In the genomic region with DNA sequence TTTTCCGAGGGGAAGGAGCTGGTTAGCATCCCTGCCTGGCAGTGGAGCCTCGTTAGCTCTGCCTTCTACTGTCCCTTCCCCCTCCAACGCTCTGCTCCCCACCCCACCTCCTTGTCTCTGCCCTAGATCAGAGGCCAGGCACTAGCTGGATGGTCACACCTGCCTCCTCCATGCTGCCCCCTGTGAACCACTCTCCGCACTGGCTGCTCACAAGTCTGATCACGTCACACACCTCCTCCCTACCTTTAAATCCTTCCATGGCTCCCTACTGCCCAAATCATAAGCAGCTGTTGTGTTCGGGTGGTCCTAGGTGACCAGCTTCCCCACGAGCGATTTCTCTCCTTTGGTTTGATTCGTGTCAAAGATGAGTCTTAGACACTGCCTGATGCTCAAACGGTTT, we compare ENCODE assay signal across 19 cellular contexts.
DNase-seq lines count a peak whose midpoint lies in the region; ATAC-seq, FAIRE-seq and TF ChIP-seq lines count a peak whose summit lies in the region.
"Had no signal": no experiment of that assay in that cellular context is flagged by ENCODE, and none has a peak within 500 bp of the region (broad histone marks: within the 10 kb centered on the region; RNA-seq: fewer than 3 reads in every experiment).

No MANE protein-coding gene starts in this region.

- peak overlapping the region in 4 of 6 donors; percentile 12 to 76 (median 63) for H3K27ac Mint-ChIP-seq in naive B cell
- H3K27ac Mint-ChIP-seq: T-helper 1 cell treated with Interleukin-12 subunit alpha and Interleukin-12 subunit beta and Interleukin-4 antibody, amounts not matched to agents 30 μg/mL and 1 μg/mL, for 36 hours had no signal

- H3K4me3 ChIP-seq in HepG2 (replicated peaks in 1 of 3; ENCODE audit: insufficient read depth in 1 of 3, low read depth in 2 of 3, low read length in 3 of 3) (no peak overlapping the region), right lobe of liver (no peak overlapping the region), K562 (no peak overlapping the region)
- H3K4me3 ChIP-seq: GM23248 had no signal

- POLR2A ChIA-PET in HepG2 (lab: Yijun Ruan, JAX), result no interaction called here
- POLR2A ChIA-PET in K562 (lab: Yijun Ruan, JAX), result interaction anchor here (0.5 to 1.3 kb wide), 4 partner anchors 15 to 204 kb away, joined by 3 to 4 read pairs (median 4); no protein-coding TSS in a partner anchor

- H3K4me1 Mint-ChIP-seq in naive B cell, result peaks cover 19 to 33% (median 26%) of the 10 kb centered on the region in 3 donors

- peaks cover 1 to 35% of the 10 kb centered on the region in 2 experiments; a peak in 4 of 5 replicates for H3K27me3 ChIP-seq in HepG2 (ENCODE audit: control insufficient read depth in 1 of 2, insufficient read depth in 2 of 2, low read length in 2 of 2)
- H3K27me3 ChIP-seq in right lobe of liver, result no peaks in the 10 kb centered on the region
- H3K27me3 ChIP-seq in K562 (ENCODE audit: control insufficient read depth in 2 of 2, insufficient read depth in 2 of 2, low read length in 2 of 2), result peaks cover 23 to 52% of the 10 kb centered on the region in 2 experiments

- H4K20me1 ChIP-seq in HepG2 (ENCODE audit: insufficient read depth, low read length) (no peaks in the 10 kb centered on the region), K562 (replicated peaks; ENCODE audit: control insufficient read depth, insufficient read depth, low read length) (0 out of 2 replicates have a peak, but pooled peaks cover 2% of the 10 kb centered on the region)

- TF ChIP-seq POLR2A in HepG2 (IDR thresholded peaks at IDR 0.05; ENCODE audit: insufficient read depth in 1 of 2, low read depth in 2 of 2, low read length in 2 of 2), result no peak
- no peak for TF ChIP-seq POLR2A in right lobe of liver (IDR thresholded peaks at IDR 0.05)
- TF ChIP-seq POLR2A in K562 (conservative IDR thresholded peaks at IDR 0.05), result no peak

- CTCF ChIA-PET in HepG2 (lab: Yijun Ruan, JAX; ENCODE audit: low intra/inter-chr PET ratio, low total read pairs), result no interaction called here
- CTCF ChIA-PET in K562 (lab: Yijun Ruan, JAX; ENCODE audit: low intra/inter-chr PET ratio), result no interaction called here

- in situ Hi-C loops in HepG2 (cut with HindIII; ENCODE audit: extremely low pct_ligation_motif_present, low pct_unique_long_range_greater_than_20kb) (no loop called here), K562 (cut with MboI) (no loop called here), GM13977 (cut with MboI; ENCODE audit: low pct_unique_long_range_greater_than_20kb, low sequenced_read_pairs, unreplicated experiment) (no loop called here)

- TF ChIP-seq RAD21 in HepG2 (CRISPR knock-in tag; IDR thresholded peaks at IDR 0.05) (no peak), K562 (CRISPR knock-in tag; conservative IDR thresholded peaks at IDR 0.05 in 1 of 2, IDR thresholded peaks at IDR 0.05 in 1 of 2) (no peak)

- peaks cover 8 to 19% of the 10 kb centered on the region in 2 donors for H3K36me3 Mint-ChIP-seq in naive B cell

- H3K9me3 ChIP-seq in HepG2 (ENCODE audit: low read length) (peaks cover 15% of the 10 kb centered on the region), right lobe of liver (no peaks in the 10 kb centered on the region), K562 (replicated peaks; ENCODE audit: control insufficient read depth, insufficient read depth, low read depth, low read length) (peaks cover 6% of the 10 kb centered on the region; the same call in 1 of the 2 replicates)

- H3K79me2 ChIP-seq in HepG2 (ENCODE audit: insufficient read depth, low read length) (no peaks in the 10 kb centered on the region), K562 (ENCODE audit: control insufficient read depth, insufficient read depth, low read length) (no peaks in the 10 kb centered on the region)

- H2AFZ ChIP-seq in HepG2 (ENCODE audit: low read length) (no peak overlapping the region), K562 (ENCODE audit: low read depth, low read length) (no peak overlapping the region)
- H2AFZ ChIP-seq: GM23248 had no signal

- 33% methylated on average over 10 of the region's 10 CpGs for WGBS in HepG2 (ENCODE audit: low lambda C conversion rate)
- WGBS in right lobe of liver (ENCODE audit: insufficient coverage, low coverage, low lambda C conversion rate, missing lambda C conversion rate), result 81% methylated on average over 8 of the region's 10 CpGs
- WGBS in K562 (ENCODE audit: insufficient coverage, low coverage, missing lambda C conversion rate), result 7% methylated on average over 9 of the region's 10 CpGs

- no peaks in the 10 kb centered on the region for H3K4me1 ChIP-seq in HepG2 (ENCODE audit: insufficient read depth, low read length)
- no peaks in the 10 kb centered on the region for H3K4me1 ChIP-seq in right lobe of liver
- H3K4me1 ChIP-seq in K562 (replicated peaks in 1 of 2; ENCODE audit: control insufficient read depth in 2 of 2, insufficient read depth in 2 of 2, low read length in 2 of 2), result no peaks in the 10 kb centered on the region

- DNase-seq in HepG2 (ENCODE audit: low spot score) (no peak), right lobe of liver (no peak), K562 (ENCODE audit: extremely low read depth in 1 of 4, low spot score in 3 of 4) (no peak), naive B cell (no peak), GM13977 (ENCODE audit: low spot score) (no peak)
- no peak for DNase-seq in activated naive CD4-positive, alpha-beta T cell treated with anti-CD3 and anti-CD28 coated beads, Interleukin-2, amount 50 U/mL, for 16 hours
- DNase-seq: AML-193, DMS79 treated with DMSO at 0.1 percent for 48 hours, GM23248, NCI-H1092 treated with DMSO at 0.1 percent for 48 hours, NCI-H2081 treated with DMSO at 0.1 percent for 48 hours, NCI-H748 treated with DMSO at 0.1 percent for 48 hours, PC-3 had no signal

- H3K36me3 ChIP-seq in HepG2 (replicated peaks in 1 of 2; ENCODE audit: control insufficient read depth in 1 of 2, insufficient read depth in 2 of 2, low read length in 2 of 2) (no peaks in the 10 kb centered on the region), right lobe of liver (no peaks in the 10 kb centered on the region), K562 (ENCODE audit: control insufficient read depth, insufficient read depth, low read length) (no peaks in the 10 kb centered on the region)

- no TSS peak for BruUV-seq in HepG2 (replicated peaks; lab: Mats Ljungman, UMichigan)
- no TSS peak for BruUV-seq in K562 (replicated peaks; lab: Mats Ljungman, UMichigan)

- H3K9me3 Mint-ChIP-seq in naive B cell, result peaks cover 8 to 28% (median 23%) of the 10 kb centered on the region in 7 donors

- FAIRE-seq in HepG2 (lab: Jason Lieb, UNC) (no peak), K562 (lab: Jason Lieb, UNC) (no peak)

- H3K4me3 Mint-ChIP-seq in naive B cell, result peak overlapping the region in 2 of 8 donors; percentile 18 to 40
- H3K4me3 Mint-ChIP-seq: T-helper 1 cell treated with Interleukin-12 subunit alpha and Interleukin-12 subunit beta and Interleukin-4 antibody, amounts not matched to agents 30 μg/mL and 1 μg/mL, for 36 hours had no signal

- no peaks in the 10 kb centered on the region for H3K9me1 ChIP-seq in K562 (ENCODE audit: control insufficient read depth, insufficient read depth, low read length)

- H3K9ac ChIP-seq in HepG2 (ENCODE audit: insufficient read depth, low read depth, low read length) (no peak overlapping the region), K562 (ENCODE audit: insufficient read depth in 1 of 2, low read depth in 2 of 2, low read length in 2 of 2) (no peak overlapping the region)
- H3K9ac ChIP-seq: GM23248 had no signal

- H3K27ac ChIP-seq in HepG2 (ENCODE audit: extremely low read length, insufficient read depth, low read length), result no peak overlapping the region
- H3K27ac ChIP-seq in right lobe of liver, result no peak overlapping the region
- no peak overlapping the region for H3K27ac ChIP-seq in K562 (ENCODE audit: extremely low read depth, low read depth, low read length)
- H3K27ac ChIP-seq: 22Rv1, C4-2B, GM23248, HL-60 had no signal

- H3K4me2 ChIP-seq in HepG2 (ENCODE audit: low read depth, low read length), result no peak overlapping the region
- H3K4me2 ChIP-seq in K562 (ENCODE audit: insufficient read depth, low read length), result no peak overlapping the region

- TF ChIP-seq CTCF in HepG2 (CRISPR knock-in tag; IDR thresholded peaks at IDR 0.05) (no peak), right lobe of liver (IDR thresholded peaks at IDR 0.05) (no peak), K562 (IDR thresholded peaks at IDR 0.05 in 2 of 3, conservative IDR thresholded peaks at IDR 0.05 in 1 of 3; ENCODE audit: insufficient read depth in 2 of 3, low read depth in 1 of 3, low read length in 3 of 3) (no peak), GM13977 (IDR thresholded peaks at IDR 0.05; ENCODE audit: extremely low read depth, insufficient read depth, missing control alignments) (no peak)

- peaks cover 0 to 11% (median 7%) of the 10 kb centered on the region in 3 donors for H3K27me3 Mint-ChIP-seq in naive B cell

- ATAC-seq in HepG2 (no peak), right lobe of liver (no peak), K562 (no peak), naive B cell (ENCODE audit: low read depth in 2 of 2) (no peak), HG03039 (IDR thresholded peaks at IDR 0.05; ENCODE audit: unreplicated experiment) (no peak), GM21526 (IDR thresholded peaks at IDR 0.05; ENCODE audit: low FRiP score, unreplicated experiment) (no peak)
- ATAC-seq: PC-3 had no signal

- TF ChIP-seq EP300 in HepG2 (IDR thresholded peaks at IDR 0.05; ENCODE audit: low read depth in 2 of 2, low read length in 2 of 2), result no peak
- no peak for TF ChIP-seq EP300 in HepG2 (CRISPR knock-in tag; IDR thresholded peaks at IDR 0.05; ENCODE audit: borderline replicate concordance)
- TF ChIP-seq EP300 in K562 (IDR thresholded peaks at IDR 0.05; ENCODE audit: low read length), result no peak

- intact Hi-C loops in HepG2 (cut with micrococcal nuclease; ENCODE audit: unreplicated experiment) (no loop called here), right lobe of liver (cut with DNase I) (no loop called here), K562 (cut with micrococcal nuclease) (no loop called here)

TF ChIP-seq in HepG2, 621 proteins besides CTCF, POLR2A, EP300 and RAD21:
- 0 out of 2 replicates have a peak, but pooled peaks have one; percentile 16 for TF ChIP-seq MYC (CRISPR knock-in tag; IDR thresholded peaks at IDR 0.05; ENCODE audit: borderline replicate concordance)
- no peak for TF ChIP-seq ZMYM4 (CRISPR knock-in tag; IDR thresholded peaks at IDR 0.05)
- no peak for TF ChIP-seq HOXA9 (CRISPR knock-in tag; IDR thresholded peaks at IDR 0.05; ENCODE audit: borderline replicate concordance)
- TF ChIP-seq CREB1 (IDR thresholded peaks at IDR 0.05), result peak; percentile 59
- TF ChIP-seq CREB1 (CRISPR knock-in tag; IDR thresholded peaks at IDR 0.05), result no peak

TF ChIP-seq in K562, 482 proteins besides CTCF, POLR2A, EP300 and RAD21:
- TF ChIP-seq PPARD (CRISPR knock-in tag; IDR thresholded peaks at IDR 0.05) (no peak), CREM (IDR thresholded peaks at IDR 0.05; ENCODE audit: low read depth) (peak; percentile 16; the same call in 1 of the 2 replicates)
TF ChIP-seq in K562: peak in this region for 1.
